12 cellular contexts compared by ENCODE assay signal in genomic region chr2:204026294-204026693, GRCh38.
DNase-seq lines count a peak whose midpoint lies in the region; ATAC-seq and TF ChIP-seq lines count a peak whose summit lies in the region.
"Had no signal": no experiment of that assay in that cellular context is flagged by ENCODE, and none has a peak within 500 bp of the region (broad histone marks: within the 10 kb centered on the region; RNA-seq: fewer than 3 reads in every experiment).

No MANE protein-coding gene starts in this region.

- TF ChIP-seq CTCF in GM12865 (IDR thresholded peaks at IDR 0.05; ENCODE audit: insufficient read depth, low read depth, low read length, missing control alignments) (peak; percentile 34), foreskin keratinocyte (conservative IDR thresholded peaks at IDR 0.05) (peak; percentile 20)

- H3K9me3 ChIP-seq in CD4-positive, CD25-positive, alpha-beta regulatory T cell (ENCODE audit: control insufficient read depth in 2 of 2, low read length in 2 of 2) = no peaks in the 10 kb centered on the region
- H3K9me3 ChIP-seq in SK-N-MC (ENCODE audit: low read depth, low read length) = no peaks in the 10 kb centered on the region

- H3K4me3 Mint-ChIP-seq in CD4-positive, CD25-positive, alpha-beta regulatory T cell = no peak overlapping the region

- no peaks in the 10 kb centered on the region for H3K36me3 ChIP-seq in CD4-positive, CD25-positive, alpha-beta regulatory T cell (ENCODE audit: control insufficient read depth, insufficient read depth, low read length)
- no peaks in the 10 kb centered on the region for H3K36me3 ChIP-seq in SK-N-MC (ENCODE audit: insufficient read depth, low read length)

- no peak overlapping the region for H3K4me3 ChIP-seq in CD4-positive, CD25-positive, alpha-beta regulatory T cell (ENCODE audit: low read depth, low read length)
- H3K4me3 ChIP-seq in GM12865 (ENCODE audit: low read depth, low read length) = no peak overlapping the region
- no peak overlapping the region for H3K4me3 ChIP-seq in SK-N-MC

- peaks cover 26 to 50% (median 39%) of the 10 kb centered on the region in 4 donors for H3K4me1 Mint-ChIP-seq in CD4-positive, CD25-positive, alpha-beta regulatory T cell

- H3K9ac ChIP-seq in SK-N-MC (ENCODE audit: insufficient read length) = no peak overlapping the region

- no peak for ATAC-seq in CD4-positive, CD25-positive, alpha-beta regulatory T cell (ENCODE audit: low read depth in 2 of 2)
- no peak for ATAC-seq in foreskin keratinocyte
- no peak for ATAC-seq in GM19351 (IDR thresholded peaks at IDR 0.05; ENCODE audit: unreplicated experiment)

- peak overlapping the region; percentile 79 for H3K27ac ChIP-seq in CD4-positive, CD25-positive, alpha-beta regulatory T cell (ENCODE audit: insufficient read depth, low read length, poor library complexity, severe bottlenecking)
- H3K27ac ChIP-seq in SK-N-MC (0 out of 2 replicates have a peak overlapping the region, but pooled peaks have one; percentile 48), foreskin keratinocyte (no peak overlapping the region)

- no peak for DNase-seq in CD4-positive, CD25-positive, alpha-beta regulatory T cell
- DNase-seq in GM12865 (ENCODE audit: low read depth) (no peak), SK-N-MC (ENCODE audit: low read depth, low spot score) (no peak), foreskin keratinocyte (no peak), NCI-H2227 treated with DMSO at 0.1 percent for 48 hours (lab: John Stamatoyannopoulos, UW) (no peak), DMS53 (lab: John Stamatoyannopoulos, UW) (no peak), dedifferentiated amniotic fluid mesenchymal stem cell (ENCODE audit: extremely low spot score) (no peak)
- DNase-seq: activated CD8-positive, alpha-beta memory T cell treated with anti-CD3 and anti-CD28 coated beads, Interleukin-2, amount 50 U/mL, for 4 hours; caudate nucleus; NCI-H345; stimulated activated CD4-positive, alpha-beta T cell treated with anti-CD3 and anti-CD28 coated beads, Interleukin-1b, Interleukin-23, amount 100 ng/mL, for 48 hours had no signal

- H3K27me3 ChIP-seq in CD4-positive, CD25-positive, alpha-beta regulatory T cell (ENCODE audit: control insufficient read depth, insufficient read depth, low read length) = no peaks in the 10 kb centered on the region
- H3K27me3 ChIP-seq in foreskin keratinocyte = no peaks in the 10 kb centered on the region

- H3K36me3 Mint-ChIP-seq in CD4-positive, CD25-positive, alpha-beta regulatory T cell = no peaks in the 10 kb centered on the region

- H3K4me1 ChIP-seq in CD4-positive, CD25-positive, alpha-beta regulatory T cell (ENCODE audit: control insufficient read depth, insufficient read depth, low read length, poor library complexity, severe bottlenecking) = peaks cover 20% of the 10 kb centered on the region
- H3K4me1 ChIP-seq in foreskin keratinocyte = peaks cover 7% of the 10 kb centered on the region

- peaks cover 0 to 9% (median 2%) of the 10 kb centered on the region in 7 donors for H3K9me3 Mint-ChIP-seq in CD4-positive, CD25-positive, alpha-beta regulatory T cell

- H3K27ac Mint-ChIP-seq in CD4-positive, CD25-positive, alpha-beta regulatory T cell = peak overlapping the region; percentile 27 to 94 (median 48)

- H3K27me3 Mint-ChIP-seq in CD4-positive, CD25-positive, alpha-beta regulatory T cell = no peaks in the 10 kb centered on the region
